Comparison of ENCODE assay signal across 1 cellular context in the genomic region with DNA sequence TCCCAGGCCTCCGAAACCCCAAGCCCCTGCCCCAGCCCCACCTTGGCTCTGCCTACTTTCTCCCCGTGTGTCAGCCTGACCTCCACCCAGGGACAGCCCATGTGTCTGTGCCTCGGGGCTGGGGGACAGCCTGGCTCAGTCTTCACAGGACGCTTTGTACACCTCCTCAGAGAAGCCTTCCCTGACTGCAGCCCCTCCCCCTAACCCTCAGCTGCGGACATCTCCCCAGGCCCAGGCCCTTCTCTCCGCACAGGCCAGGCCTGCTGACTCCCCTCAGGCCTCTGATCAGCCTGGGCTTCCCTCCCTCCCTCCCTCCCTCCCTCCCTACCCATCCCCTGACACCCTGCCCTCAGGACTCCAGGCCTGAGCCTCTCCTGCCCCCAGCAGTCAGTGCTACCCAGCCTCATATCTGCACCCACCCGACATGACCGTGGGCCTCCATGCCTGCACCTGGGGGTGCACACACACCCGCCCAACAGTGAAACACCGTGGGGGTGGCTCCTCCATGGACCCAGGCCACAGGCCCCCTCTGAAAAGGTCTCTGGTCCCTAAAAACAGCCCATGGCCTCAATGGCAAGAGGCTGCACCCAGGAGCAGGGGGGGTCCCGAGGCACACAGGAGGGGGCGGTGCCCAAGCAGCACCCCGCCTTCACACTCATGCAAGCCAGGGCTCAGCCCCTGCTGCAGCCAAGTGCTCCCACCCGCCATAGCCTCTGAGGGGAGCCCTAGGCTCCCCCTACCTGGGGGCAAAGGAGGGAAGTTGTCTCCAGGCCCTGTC.
TF ChIP-seq lines count a peak whose summit lies in the region.

No MANE protein-coding gene starts in this region.

TF ChIP-seq in H1, 55 proteins besides CTCF, POLR2A, EP300 and RAD21:
- TF ChIP-seq, protein P1, sequence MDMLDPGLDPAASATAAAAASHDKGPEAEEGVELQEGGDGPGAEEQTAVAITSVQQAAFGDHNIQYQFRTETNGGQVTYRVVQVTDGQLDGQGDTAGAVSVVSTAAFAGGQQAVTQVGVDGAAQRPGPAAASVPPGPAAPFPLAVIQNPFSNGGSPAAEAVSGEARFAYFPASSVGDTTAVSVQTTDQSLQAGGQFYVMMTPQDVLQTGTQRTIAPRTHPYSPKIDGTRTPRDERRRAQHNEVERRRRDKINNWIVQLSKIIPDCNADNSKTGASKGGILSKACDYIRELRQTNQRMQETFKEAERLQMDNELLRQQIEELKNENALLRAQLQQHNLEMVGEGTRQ (IDR thresholded peaks at IDR 0.05; ENCODE audit: low read length): no peak
- TF ChIP-seq CTBP2 (IDR thresholded peaks at IDR 0.05; ENCODE audit: borderline replicate concordance, insufficient read depth, insufficient read length, low read length) (no peak), GTF2F1 (IDR thresholded peaks at IDR 0.05; ENCODE audit: borderline replicate concordance, low read depth, low read length) (no peak), EZH2 (IDR thresholded peaks at IDR 0.05; ENCODE audit: low read depth, low read length, severe bottlenecking) (no peak), CBX5 (IDR thresholded peaks at IDR 0.05; ENCODE audit: low read depth, low read length) (no peak), SAP30 (IDR thresholded peaks at IDR 0.05; ENCODE audit: insufficient read depth, insufficient replicate concordance, low read length) (no peak), RXRA (IDR thresholded peaks at IDR 0.05; ENCODE audit: insufficient read depth, low read depth, low read length) (no peak), JUN (IDR thresholded peaks at IDR 0.05; ENCODE audit: low read depth, low read length) (no peak), HDAC2 (IDR thresholded peaks at IDR 0.05; ENCODE audit: borderline replicate concordance in 1 of 2, low read depth in 2 of 2, low read length in 2 of 2) (no peak), KDM1A (IDR thresholded peaks at IDR 0.05; ENCODE audit: borderline replicate concordance, low read length) (no peak), BCL11A (IDR thresholded peaks at IDR 0.05; ENCODE audit: low read depth in 2 of 2, low read length in 2 of 2) (no peak), GABPA (IDR thresholded peaks at IDR 0.05; ENCODE audit: borderline replicate concordance, insufficient read depth, low read length) (no peak), HDAC6 (IDR thresholded peaks at IDR 0.05; ENCODE audit: low read depth, low read length) (no peak), CBX8 (IDR thresholded peaks at IDR 0.05; ENCODE audit: borderline replicate concordance, low read depth, low read length) (no peak), CHD2 (IDR thresholded peaks at IDR 0.05; ENCODE audit: low read length) (no peak), TCF12 (IDR thresholded peaks at IDR 0.05; ENCODE audit: low read depth, low read length) (no peak)
- TF ChIP-seq, protein P2, sequence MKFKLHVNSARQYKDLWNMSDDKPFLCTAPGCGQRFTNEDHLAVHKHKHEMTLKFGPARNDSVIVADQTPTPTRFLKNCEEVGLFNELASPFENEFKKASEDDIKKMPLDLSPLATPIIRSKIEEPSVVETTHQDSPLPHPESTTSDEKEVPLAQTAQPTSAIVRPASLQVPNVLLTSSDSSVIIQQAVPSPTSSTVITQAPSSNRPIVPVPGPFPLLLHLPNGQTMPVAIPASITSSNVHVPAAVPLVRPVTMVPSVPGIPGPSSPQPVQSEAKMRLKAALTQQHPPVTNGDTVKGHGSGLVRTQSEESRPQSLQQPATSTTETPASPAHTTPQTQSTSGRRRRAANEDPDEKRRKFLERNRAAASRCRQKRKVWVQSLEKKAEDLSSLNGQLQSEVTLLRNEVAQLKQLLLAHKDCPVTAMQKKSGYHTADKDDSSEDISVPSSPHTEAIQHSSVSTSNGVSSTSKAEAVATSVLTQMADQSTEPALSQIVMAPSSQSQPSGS (IDR thresholded peaks at IDR 0.05; ENCODE audit: low read length): no peak
- TF ChIP-seq, protein P3, sequence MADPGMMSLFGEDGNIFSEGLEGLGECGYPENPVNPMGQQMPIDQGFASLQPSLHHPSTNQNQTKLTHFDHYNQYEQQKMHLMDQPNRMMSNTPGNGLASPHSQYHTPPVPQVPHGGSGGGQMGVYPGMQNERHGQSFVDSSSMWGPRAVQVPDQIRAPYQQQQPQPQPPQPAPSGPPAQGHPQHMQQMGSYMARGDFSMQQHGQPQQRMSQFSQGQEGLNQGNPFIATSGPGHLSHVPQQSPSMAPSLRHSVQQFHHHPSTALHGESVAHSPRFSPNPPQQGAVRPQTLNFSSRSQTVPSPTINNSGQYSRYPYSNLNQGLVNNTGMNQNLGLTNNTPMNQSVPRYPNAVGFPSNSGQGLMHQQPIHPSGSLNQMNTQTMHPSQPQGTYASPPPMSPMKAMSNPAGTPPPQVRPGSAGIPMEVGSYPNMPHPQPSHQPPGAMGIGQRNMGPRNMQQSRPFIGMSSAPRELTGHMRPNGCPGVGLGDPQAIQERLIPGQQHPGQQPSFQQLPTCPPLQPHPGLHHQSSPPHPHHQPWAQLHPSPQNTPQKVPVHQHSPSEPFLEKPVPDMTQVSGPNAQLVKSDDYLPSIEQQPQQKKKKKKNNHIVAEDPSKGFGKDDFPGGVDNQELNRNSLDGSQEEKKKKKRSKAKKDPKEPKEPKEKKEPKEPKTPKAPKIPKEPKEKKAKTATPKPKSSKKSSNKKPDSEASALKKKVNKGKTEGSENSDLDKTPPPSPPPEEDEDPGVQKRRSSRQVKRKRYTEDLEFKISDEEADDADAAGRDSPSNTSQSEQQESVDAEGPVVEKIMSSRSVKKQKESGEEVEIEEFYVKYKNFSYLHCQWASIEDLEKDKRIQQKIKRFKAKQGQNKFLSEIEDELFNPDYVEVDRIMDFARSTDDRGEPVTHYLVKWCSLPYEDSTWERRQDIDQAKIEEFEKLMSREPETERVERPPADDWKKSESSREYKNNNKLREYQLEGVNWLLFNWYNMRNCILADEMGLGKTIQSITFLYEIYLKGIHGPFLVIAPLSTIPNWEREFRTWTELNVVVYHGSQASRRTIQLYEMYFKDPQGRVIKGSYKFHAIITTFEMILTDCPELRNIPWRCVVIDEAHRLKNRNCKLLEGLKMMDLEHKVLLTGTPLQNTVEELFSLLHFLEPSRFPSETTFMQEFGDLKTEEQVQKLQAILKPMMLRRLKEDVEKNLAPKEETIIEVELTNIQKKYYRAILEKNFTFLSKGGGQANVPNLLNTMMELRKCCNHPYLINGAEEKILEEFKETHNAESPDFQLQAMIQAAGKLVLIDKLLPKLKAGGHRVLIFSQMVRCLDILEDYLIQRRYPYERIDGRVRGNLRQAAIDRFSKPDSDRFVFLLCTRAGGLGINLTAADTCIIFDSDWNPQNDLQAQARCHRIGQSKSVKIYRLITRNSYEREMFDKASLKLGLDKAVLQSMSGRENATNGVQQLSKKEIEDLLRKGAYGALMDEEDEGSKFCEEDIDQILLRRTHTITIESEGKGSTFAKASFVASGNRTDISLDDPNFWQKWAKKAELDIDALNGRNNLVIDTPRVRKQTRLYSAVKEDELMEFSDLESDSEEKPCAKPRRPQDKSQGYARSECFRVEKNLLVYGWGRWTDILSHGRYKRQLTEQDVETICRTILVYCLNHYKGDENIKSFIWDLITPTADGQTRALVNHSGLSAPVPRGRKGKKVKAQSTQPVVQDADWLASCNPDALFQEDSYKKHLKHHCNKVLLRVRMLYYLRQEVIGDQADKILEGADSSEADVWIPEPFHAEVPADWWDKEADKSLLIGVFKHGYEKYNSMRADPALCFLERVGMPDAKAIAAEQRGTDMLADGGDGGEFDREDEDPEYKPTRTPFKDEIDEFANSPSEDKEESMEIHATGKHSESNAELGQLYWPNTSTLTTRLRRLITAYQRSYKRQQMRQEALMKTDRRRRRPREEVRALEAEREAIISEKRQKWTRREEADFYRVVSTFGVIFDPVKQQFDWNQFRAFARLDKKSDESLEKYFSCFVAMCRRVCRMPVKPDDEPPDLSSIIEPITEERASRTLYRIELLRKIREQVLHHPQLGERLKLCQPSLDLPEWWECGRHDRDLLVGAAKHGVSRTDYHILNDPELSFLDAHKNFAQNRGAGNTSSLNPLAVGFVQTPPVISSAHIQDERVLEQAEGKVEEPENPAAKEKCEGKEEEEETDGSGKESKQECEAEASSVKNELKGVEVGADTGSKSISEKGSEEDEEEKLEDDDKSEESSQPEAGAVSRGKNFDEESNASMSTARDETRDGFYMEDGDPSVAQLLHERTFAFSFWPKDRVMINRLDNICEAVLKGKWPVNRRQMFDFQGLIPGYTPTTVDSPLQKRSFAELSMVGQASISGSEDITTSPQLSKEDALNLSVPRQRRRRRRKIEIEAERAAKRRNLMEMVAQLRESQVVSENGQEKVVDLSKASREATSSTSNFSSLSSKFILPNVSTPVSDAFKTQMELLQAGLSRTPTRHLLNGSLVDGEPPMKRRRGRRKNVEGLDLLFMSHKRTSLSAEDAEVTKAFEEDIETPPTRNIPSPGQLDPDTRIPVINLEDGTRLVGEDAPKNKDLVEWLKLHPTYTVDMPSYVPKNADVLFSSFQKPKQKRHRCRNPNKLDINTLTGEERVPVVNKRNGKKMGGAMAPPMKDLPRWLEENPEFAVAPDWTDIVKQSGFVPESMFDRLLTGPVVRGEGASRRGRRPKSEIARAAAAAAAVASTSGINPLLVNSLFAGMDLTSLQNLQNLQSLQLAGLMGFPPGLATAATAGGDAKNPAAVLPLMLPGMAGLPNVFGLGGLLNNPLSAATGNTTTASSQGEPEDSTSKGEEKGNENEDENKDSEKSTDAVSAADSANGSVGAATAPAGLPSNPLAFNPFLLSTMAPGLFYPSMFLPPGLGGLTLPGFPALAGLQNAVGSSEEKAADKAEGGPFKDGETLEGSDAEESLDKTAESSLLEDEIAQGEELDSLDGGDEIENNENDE (IDR thresholded peaks at IDR 0.05; ENCODE audit: insufficient replicate concordance, low read length): no peak
- TF ChIP-seq, protein P4, sequence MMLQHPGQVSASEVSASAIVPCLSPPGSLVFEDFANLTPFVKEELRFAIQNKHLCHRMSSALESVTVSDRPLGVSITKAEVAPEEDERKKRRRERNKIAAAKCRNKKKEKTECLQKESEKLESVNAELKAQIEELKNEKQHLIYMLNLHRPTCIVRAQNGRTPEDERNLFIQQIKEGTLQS (IDR thresholded peaks at IDR 0.05; ENCODE audit: insufficient read depth, low read depth, low read length): no peak
